Comparison of ENCODE assay signal across 1 cellular context in genomic region chr12:52053570-52054209, GRCh38.
TF ChIP-seq lines count a peak whose summit lies in the region.

No MANE protein-coding gene starts in this region.

TF ChIP-seq in A549, 52 proteins besides CTCF, POLR2A, EP300 and RAD21 (continued from another document):
- TF ChIP-seq HMGXB4 (CRISPR knock-in tag; IDR thresholded peaks at IDR 0.05; ENCODE audit: borderline replicate concordance) = peak; percentile 76; the same call in 1 of the 2 replicates
- peak; percentile 37 for TF ChIP-seq FOSB (CRISPR knock-in tag; IDR thresholded peaks at IDR 0.05)
